ENCODE assay signal across 19 cellular contexts in genomic region chr2:119803101-119803500, GRCh38. TPM values are rescaled to one million over a fixed set of nuclear protein-coding genes. Genes with fewer than 3 reads are reported as not detected.
A peak's percentile ranks its signal among the peaks of the same experiment; 100 is the strongest.
DNase-seq lines count a peak whose midpoint lies in the region; ATAC-seq, FAIRE-seq and TF ChIP-seq lines count a peak whose summit lies in the region.
"Had no signal": no experiment of that assay in that cellular context is flagged by ENCODE, and none has a peak within 500 bp of the region (broad histone marks: within the 10 kb centered on the region; RNA-seq: fewer than 3 reads in every experiment).

No MANE protein-coding gene starts in this region.

- ATAC-seq in CD4-positive, CD25-positive, alpha-beta regulatory T cell (ENCODE audit: low read depth in 2 of 2), result no peak
- ATAC-seq in GM23338, result no peak
- no peak for ATAC-seq in central memory CD8-positive, alpha-beta T cell (replicated peaks; ENCODE audit: extremely low read depth, poor library complexity, severe bottlenecking)
- no peak for ATAC-seq in HG03045 (IDR thresholded peaks at IDR 0.05; ENCODE audit: unreplicated experiment)
- ATAC-seq: CD8-positive, alpha-beta T cell had no signal

- H3K27ac ChIP-seq in CD4-positive, CD25-positive, alpha-beta regulatory T cell (ENCODE audit: insufficient read depth, low read length, poor library complexity, severe bottlenecking), result no peak overlapping the region
- H3K27ac ChIP-seq in GM23338 (ENCODE audit: low read depth), result no peak overlapping the region
- H3K27ac ChIP-seq: GM23248 had no signal

- H3K4me3 ChIP-seq in CD4-positive, CD25-positive, alpha-beta regulatory T cell (ENCODE audit: low read depth, low read length), result peak overlapping the region; percentile 14
- H3K4me3 ChIP-seq in GM23338, result no peak overlapping the region
- H3K4me3 ChIP-seq: GM23248 had no signal

- peak in 1 of 3 donors; percentile 25 for DNase-seq in CD4-positive, CD25-positive, alpha-beta regulatory T cell
- DNase-seq in GM23338 (ENCODE audit: low spot score) (no peak), endothelial cell (ENCODE audit: low spot score) (no peak), NCI-H2081 (lab: John Stamatoyannopoulos, UW) (no peak), GM12891 (ENCODE audit: insufficient read length, low spot score) (no peak)
- DNase-seq in central memory CD8-positive, alpha-beta T cell (ENCODE audit: low spot score in 2 of 2), result no peak
- no peak for DNase-seq in activated T-helper 1 cell treated with anti-CD3 and anti-CD28 coated beads, Interleukin-12 subunit alpha, Interleukin-12 subunit beta, Interleukin-2, Interleukin-4 antibody, amounts not matched to agents 30 ng/mL and 10 ng/mL and 1 ng/mL, durations not matched to agents 14 hours and 24 hours and 36 hours (ENCODE audit: low spot score)
- DNase-seq: C1 segment of cervical spinal cord; CD8-positive, alpha-beta T cell; COR-L47; DMS153; GF-D8; GM23248; H7 had no signal

- H3K79me2 ChIP-seq in GM23338 (replicated peaks; ENCODE audit: insufficient read depth), result peaks cover 100% of the 10 kb centered on the region

- 0 out of 2 replicates have a peak overlapping the region, but pooled peaks have one; percentile 17 for H3K4me2 ChIP-seq in GM23338

- no peak for FAIRE-seq in GM12891 (lab: Jason Lieb, UNC)
- FAIRE-seq: A204.1, D721Med had no signal

- no peak for TF ChIP-seq CTCF in GM23338 (conservative IDR thresholded peaks at IDR 0.05; ENCODE audit: low read depth in 2 of 2)
- no peak for TF ChIP-seq CTCF in endothelial cell (IDR thresholded peaks at IDR 0.05; ENCODE audit: unreplicated experiment)

- no peaks in the 10 kb centered on the region for H3K27me3 ChIP-seq in CD4-positive, CD25-positive, alpha-beta regulatory T cell (ENCODE audit: control insufficient read depth, insufficient read depth, low read length)
- no peaks in the 10 kb centered on the region for H3K27me3 ChIP-seq in GM23338 (ENCODE audit: insufficient read depth)

- no peak overlapping the region for H3K27ac Mint-ChIP-seq in CD4-positive, CD25-positive, alpha-beta regulatory T cell
- H3K27ac Mint-ChIP-seq in GM23338 (peak overlapping the region; percentile 81; the same call in 1 of the 2 replicates), endothelial cell (ENCODE audit: unreplicated experiment) (peak overlapping the region; percentile 93)
- H3K27ac Mint-ChIP-seq in central memory CD8-positive, alpha-beta T cell (ENCODE audit: low read depth), result peak overlapping the region; percentile 69
- H3K27ac Mint-ChIP-seq in activated T-helper 1 cell treated with anti-CD3 and anti-CD28 coated beads, Interleukin-12 subunit alpha, Interleukin-12 subunit beta, Interleukin-2, Interleukin-4 antibody, amounts not matched to agents 30 ng/mL and 10 ng/mL and 1 ng/mL, durations not matched to agents 14 hours and 24 hours and 36 hours, result no peak overlapping the region
- H3K27ac Mint-ChIP-seq: B cell had no signal

- H3F3A ChIP-seq in GM23338 (replicated peaks; ENCODE audit: low read depth), result no peaks in the 10 kb centered on the region

- H3K36me3 ChIP-seq in CD4-positive, CD25-positive, alpha-beta regulatory T cell (ENCODE audit: control insufficient read depth, insufficient read depth, low read length), result no peaks in the 10 kb centered on the region
- no peaks in the 10 kb centered on the region for H3K36me3 ChIP-seq in GM23338 (ENCODE audit: insufficient read depth)

- peaks cover 8% of the 10 kb centered on the region for H3K4me1 ChIP-seq in CD4-positive, CD25-positive, alpha-beta regulatory T cell (ENCODE audit: control insufficient read depth, insufficient read depth, low read length, poor library complexity, severe bottlenecking)
- peaks cover 47% of the 10 kb centered on the region for H3K4me1 ChIP-seq in GM23338 (ENCODE audit: insufficient read depth)

- peaks cover 0 to 8% (median 3%) of the 10 kb centered on the region in 7 donors for H3K9me3 Mint-ChIP-seq in CD4-positive, CD25-positive, alpha-beta regulatory T cell
- H3K9me3 Mint-ChIP-seq in GM23338 (peaks cover 24% of the 10 kb centered on the region), endothelial cell (ENCODE audit: unreplicated experiment) (no peaks in the 10 kb centered on the region)
- peaks cover 4% of the 10 kb centered on the region for H3K9me3 Mint-ChIP-seq in central memory CD8-positive, alpha-beta T cell
- H3K9me3 Mint-ChIP-seq in activated T-helper 1 cell treated with anti-CD3 and anti-CD28 coated beads, Interleukin-12 subunit alpha, Interleukin-12 subunit beta, Interleukin-2, Interleukin-4 antibody, amounts not matched to agents 30 ng/mL and 10 ng/mL and 1 ng/mL, durations not matched to agents 14 hours and 24 hours and 36 hours, result peaks cover 19% of the 10 kb centered on the region

- intact Hi-C loops in activated T-helper 1 cell treated with anti-CD3 and anti-CD28 coated beads, Interleukin-12 subunit alpha, Interleukin-12 subunit beta, Interleukin-2, Interleukin-4 antibody, amounts not matched to agents 30 ng/mL and 10 ng/mL and 1 ng/mL, durations not matched to agents 14 hours and 24 hours and 36 hours (cut with micrococcal nuclease), result no loop called here

- peaks cover 42 to 84% (median 64%) of the 10 kb centered on the region in 4 donors for H3K4me1 Mint-ChIP-seq in CD4-positive, CD25-positive, alpha-beta regulatory T cell
- peaks cover 79% of the 10 kb centered on the region for H3K4me1 Mint-ChIP-seq in GM23338
- peaks cover 79% of the 10 kb centered on the region for H3K4me1 Mint-ChIP-seq in central memory CD8-positive, alpha-beta T cell
- H3K4me1 Mint-ChIP-seq in endothelial cell (ENCODE audit: unreplicated experiment), result peaks cover 33% of the 10 kb centered on the region
- peaks cover 12% of the 10 kb centered on the region for H3K4me1 Mint-ChIP-seq in activated T-helper 1 cell treated with anti-CD3 and anti-CD28 coated beads, Interleukin-12 subunit alpha, Interleukin-12 subunit beta, Interleukin-2, Interleukin-4 antibody, amounts not matched to agents 30 ng/mL and 10 ng/mL and 1 ng/mL, durations not matched to agents 14 hours and 24 hours and 36 hours (ENCODE audit: low read depth)

- no peaks in the 10 kb centered on the region for H3K9me3 ChIP-seq in CD4-positive, CD25-positive, alpha-beta regulatory T cell (ENCODE audit: control insufficient read depth in 2 of 2, low read length in 2 of 2)

- H3K36me3 Mint-ChIP-seq in CD4-positive, CD25-positive, alpha-beta regulatory T cell, result peaks cover 28% of the 10 kb centered on the region
- H3K36me3 Mint-ChIP-seq in GM23338 (ENCODE audit: low read depth) (peaks cover 37% of the 10 kb centered on the region), endothelial cell (ENCODE audit: low read depth, unreplicated experiment) (peaks cover 16% of the 10 kb centered on the region)
- peaks cover 5% of the 10 kb centered on the region for H3K36me3 Mint-ChIP-seq in central memory CD8-positive, alpha-beta T cell (ENCODE audit: insufficient read depth)
- peaks cover 9% of the 10 kb centered on the region for H3K36me3 Mint-ChIP-seq in activated T-helper 1 cell treated with anti-CD3 and anti-CD28 coated beads, Interleukin-12 subunit alpha, Interleukin-12 subunit beta, Interleukin-2, Interleukin-4 antibody, amounts not matched to agents 30 ng/mL and 10 ng/mL and 1 ng/mL, durations not matched to agents 14 hours and 24 hours and 36 hours (ENCODE audit: low read depth)
- H3K36me3 Mint-ChIP-seq: IgD-negative memory B cell had no signal

- peaks cover 2% of the 10 kb centered on the region; the same call in 1 of the 2 replicates for H4K20me1 ChIP-seq in GM23338 (replicated peaks; ENCODE audit: insufficient read depth)

- H3K27me3 Mint-ChIP-seq in CD4-positive, CD25-positive, alpha-beta regulatory T cell, result no peaks in the 10 kb centered on the region
- H3K27me3 Mint-ChIP-seq in GM23338 (ENCODE audit: insufficient read depth, low read depth, poor library complexity), result peaks cover 9% of the 10 kb centered on the region
- no peaks in the 10 kb centered on the region for H3K27me3 Mint-ChIP-seq in central memory CD8-positive, alpha-beta T cell
- H3K27me3 Mint-ChIP-seq in endothelial cell (ENCODE audit: unreplicated experiment), result peaks cover 3% of the 10 kb centered on the region
- H3K27me3 Mint-ChIP-seq in activated T-helper 1 cell treated with anti-CD3 and anti-CD28 coated beads, Interleukin-12 subunit alpha, Interleukin-12 subunit beta, Interleukin-2, Interleukin-4 antibody, amounts not matched to agents 30 ng/mL and 10 ng/mL and 1 ng/mL, durations not matched to agents 14 hours and 24 hours and 36 hours (ENCODE audit: insufficient read depth), result no peaks in the 10 kb centered on the region
- H3K27me3 Mint-ChIP-seq: B cell, IgD-negative memory B cell had no signal

- H3K4me3 Mint-ChIP-seq in CD4-positive, CD25-positive, alpha-beta regulatory T cell, result peak overlapping the region; percentile 2 to 63 (median 45)
- no peak overlapping the region for H3K4me3 Mint-ChIP-seq in GM23338
- H3K4me3 Mint-ChIP-seq in central memory CD8-positive, alpha-beta T cell, result no peak overlapping the region
- H3K4me3 Mint-ChIP-seq in endothelial cell (ENCODE audit: unreplicated experiment), result no peak overlapping the region
- no peak overlapping the region for H3K4me3 Mint-ChIP-seq in activated T-helper 1 cell treated with anti-CD3 and anti-CD28 coated beads, Interleukin-12 subunit alpha, Interleukin-12 subunit beta, Interleukin-2, Interleukin-4 antibody, amounts not matched to agents 30 ng/mL and 10 ng/mL and 1 ng/mL, durations not matched to agents 14 hours and 24 hours and 36 hours
- H3K4me3 Mint-ChIP-seq: B cell; CD8-positive, alpha-beta T cell had no signal

- H3K9me2 ChIP-seq in GM23338 (ENCODE audit: insufficient read depth), result no peaks in the 10 kb centered on the region

- no peak overlapping the region for H2AFZ ChIP-seq in GM23338
- H2AFZ ChIP-seq: GM23248 had no signal

- TF ChIP-seq POLR2A in GM12891 (IDR thresholded peaks at IDR 0.05; ENCODE audit: low read depth, low read length), result no peak

TF ChIP-seq in GM23338, 12 proteins besides CTCF, POLR2A, EP300 and RAD21 (continues in another document):
- TF ChIP-seq ZNF114 (CRISPR knock-in tag; IDR thresholded peaks at IDR 0.05), result no peak
- no peak for TF ChIP-seq POLR2AphosphoS5 (IDR thresholded peaks at IDR 0.05; ENCODE audit: low read depth)
- no peak for TF ChIP-seq JUNB (IDR thresholded peaks at IDR 0.05; ENCODE audit: unreplicated experiment)

TF ChIP-seq in GM12891, 5 proteins besides CTCF, POLR2A, EP300 and RAD21 (continues in another document):
- TF ChIP-seq POU2F2 (IDR thresholded peaks at IDR 0.05; ENCODE audit: low read depth, low read length), result no peak
- TF ChIP-seq PAX5 (IDR thresholded peaks at IDR 0.05; ENCODE audit: insufficient read depth, low read length, severe bottlenecking), result no peak
- TF ChIP-seq SPI1 (IDR thresholded peaks at IDR 0.05; ENCODE audit: low read depth, low read length), result no peak

RNA-seq across cellular contexts. Expression of gene PTPN4, which starts 43.4 kb away (rescaled TPM):
- 113 TPM for total RNA-seq in CD4-positive, CD25-positive, alpha-beta regulatory T cell
- 100 to 1,000 TPM in 2 of 4 donors, 10 to 100 TPM in 2; 75.2 to 115 (median 103) TPM for polyA plus RNA-seq in CD4-positive, CD25-positive, alpha-beta regulatory T cell
- 89.4 and 90.4 TPM in 2 replicates for total RNA-seq in GM23338 (2014; rRNA removed; shearing (Covaris generic))
- 25.1 and 41.6 TPM in 2 replicates for polyA plus RNA-seq in GM23338 (2016; fragmentation: Nextera tagmentation; extraction: Ambion mirVana)
- total RNA-seq in endothelial cell (ENCODE audit: unreplicated experiment), result 51.0 TPM
- 6.3 TPM for polyA plus RNA-seq in GM12891 (2012; ENCODE audit: low read depth, missing spikeins)
- total RNA-seq in activated T-helper 1 cell treated with anti-CD3 and anti-CD28 coated beads, Interleukin-12 subunit alpha, Interleukin-12 subunit beta, Interleukin-2, Interleukin-4 antibody, amounts not matched to agents 30 ng/mL and 10 ng/mL and 1 ng/mL, durations not matched to agents 14 hours and 24 hours and 36 hours, result 24.5 and 28.3 TPM in 2 replicates

Comparison
In these comparisons a context has a peak if more than half of its experiments do, and no peak if none do; other contexts are left out.
1. H3K27ac Mint-ChIP-seq: peak in GM23338 (single experiment), central memory CD8-positive, alpha-beta T cell (single experiment) and endothelial cell (single experiment); none in CD4-positive, CD25-positive, alpha-beta regulatory T cell (0 of 3) and activated T-helper 1 cell treated with anti-CD3 and anti-CD28 coated beads, Interleukin-12 subunit alpha, Interleukin-12 subunit beta, Interleukin-2, Interleukin-4 antibody, amounts not matched to agents 30 ng/mL and 10 ng/mL and 1 ng/mL, durations not matched to agents 14 hours and 24 hours and 36 hours (single experiment).
2. H3K4me3 Mint-ChIP-seq: peak in CD4-positive, CD25-positive, alpha-beta regulatory T cell (4 of 4); none in GM23338 (single experiment), central memory CD8-positive, alpha-beta T cell (single experiment), endothelial cell (single experiment) and activated T-helper 1 cell treated with anti-CD3 and anti-CD28 coated beads, Interleukin-12 subunit alpha, Interleukin-12 subunit beta, Interleukin-2, Interleukin-4 antibody, amounts not matched to agents 30 ng/mL and 10 ng/mL and 1 ng/mL, durations not matched to agents 14 hours and 24 hours and 36 hours (single experiment).